Comparison of ENCODE assay signal across 8 cellular contexts in the genomic region with DNA sequence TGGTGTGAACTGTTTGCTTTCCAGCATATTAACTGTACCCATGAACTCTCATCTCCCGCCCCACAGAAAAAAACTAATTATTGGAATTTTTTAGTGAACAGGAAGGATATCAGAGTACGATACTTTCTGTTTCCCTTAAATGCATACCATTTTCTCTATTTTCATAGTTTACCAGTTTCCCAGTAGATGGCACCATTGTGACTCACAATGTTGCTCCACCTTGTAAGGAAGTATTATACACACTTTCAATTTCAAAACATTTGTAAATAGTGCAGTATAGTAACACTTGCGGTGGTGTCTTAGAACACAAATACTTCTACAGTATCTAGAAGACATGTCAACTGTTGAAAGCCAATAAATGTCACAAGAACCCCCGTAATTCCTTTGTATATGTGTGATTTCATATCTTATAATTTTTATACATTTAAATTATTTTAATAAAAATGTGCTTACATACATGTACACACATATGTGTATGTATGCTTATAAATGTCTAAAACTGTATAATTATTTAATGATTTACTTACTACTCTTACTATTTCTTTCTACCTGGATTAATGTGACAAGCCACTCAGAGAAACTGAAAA.
DNase-seq lines count a peak whose midpoint lies in the region; ATAC-seq, FAIRE-seq and TF ChIP-seq lines count a peak whose summit lies in the region.

No MANE protein-coding gene starts in this region.

- no peaks in the 10 kb centered on the region for H3K4me1 ChIP-seq in CD4-positive, alpha-beta memory T cell (ENCODE audit: insufficient read depth, low read length)
- H3K4me1 ChIP-seq in body of pancreas (peaks cover 3% of the 10 kb centered on the region), keratinocyte (ENCODE audit: control insufficient read depth, extremely low read depth, insufficient read depth, low read length) (no peaks in the 10 kb centered on the region)

- H3K4me2 ChIP-seq in keratinocyte (ENCODE audit: control insufficient read depth, extremely low read depth, insufficient read depth, low read depth, low read length), result peak overlapping the region; percentile 47

- H3K4me3 Mint-ChIP-seq in CD4-positive, alpha-beta memory T cell, result peak overlapping the region; percentile 13 to 76 (median 60)

- H3K9ac ChIP-seq in keratinocyte (ENCODE audit: control insufficient read depth, extremely low read depth, insufficient read depth, low read length), result peak overlapping the region; percentile 10

- H3K4me3 ChIP-seq in CD4-positive, alpha-beta memory T cell (ENCODE audit: low read length in 2 of 2), result no peak overlapping the region
- H3K4me3 ChIP-seq in body of pancreas, result peak overlapping the region in 1 of 2 donors; percentile 26
- peak overlapping the region in 2 of 3 experiments; percentile 35 to 62 for H3K4me3 ChIP-seq in keratinocyte (ENCODE audit: control insufficient read depth in 2 of 3, extremely low read depth in 1 of 3, insufficient read depth in 2 of 3, low read depth in 1 of 3, low read length in 3 of 3)

- dilution Hi-C loops in keratinocyte (cut with MboI; ENCODE audit: extremely low pct_ligation_motif_present, low sequenced_read_pairs), result no loop called here

- 3 to 4% methylated on average over 4 of the region's 4 CpGs for WGBS in body of pancreas, 2 donors

- CTCF ChIA-PET in CD4-positive, alpha-beta memory T cell (lab: Charles Lee; ENCODE audit: partially characterized antibody), result interaction anchor here (1.0 kb wide), 1 partner anchor 13 kb away, joined by 4 read pairs; no protein-coding TSS in a partner anchor

- peak overlapping the region; percentile 59 for H2AFZ ChIP-seq in keratinocyte (ENCODE audit: control insufficient read depth, low read length)

- peaks cover 0 to 6% (median 2%) of the 10 kb centered on the region in 4 donors for H3K4me1 Mint-ChIP-seq in CD4-positive, alpha-beta memory T cell

- intact Hi-C loops in CD4-positive, alpha-beta memory T cell (cut with micrococcal nuclease), result loop anchor here (1.0 kb wide), 1 partner anchor 266 kb away; no protein-coding TSS in a partner anchor
- intact Hi-C loops in body of pancreas (cut with DNase I), result no loop called here

- H3K9me3 ChIP-seq in CD4-positive, alpha-beta memory T cell (ENCODE audit: control insufficient read depth in 1 of 2, low read length in 2 of 2), result no peaks in the 10 kb centered on the region
- H3K9me3 ChIP-seq in body of pancreas, result no peaks in the 10 kb centered on the region
- no peaks in the 10 kb centered on the region for H3K9me3 ChIP-seq in keratinocyte (ENCODE audit: control insufficient read depth, low read depth, low read length)

- H3K36me3 ChIP-seq in CD4-positive, alpha-beta memory T cell (ENCODE audit: insufficient read depth, low read length), result no peaks in the 10 kb centered on the region
- H3K36me3 ChIP-seq in body of pancreas (replicated peaks in 1 of 2; ENCODE audit: insufficient read depth in 1 of 2, low read depth in 2 of 2) (no peaks in the 10 kb centered on the region), keratinocyte (ENCODE audit: control insufficient read depth in 2 of 2, extremely low read depth in 1 of 2, insufficient read depth in 2 of 2, low read length in 2 of 2) (no peaks in the 10 kb centered on the region)

- H3K9me3 Mint-ChIP-seq in CD4-positive, alpha-beta memory T cell, result peaks cover 0 to 1% (median 0%) of the 10 kb centered on the region in 8 donors

- H3K36me3 Mint-ChIP-seq in CD4-positive, alpha-beta memory T cell, result no peaks in the 10 kb centered on the region

- peak; percentile 97 for ATAC-seq in GM18861 (IDR thresholded peaks at IDR 0.05; ENCODE audit: unreplicated experiment)
- peak; percentile 97 for ATAC-seq in HG03060 (IDR thresholded peaks at IDR 0.05; ENCODE audit: low read depth, unreplicated experiment)
- ATAC-seq in body of pancreas, result peak; percentile 87

- H4K20me1 ChIP-seq in keratinocyte (ENCODE audit: control insufficient read depth, extremely low read depth, insufficient read depth, low read length), result no peaks in the 10 kb centered on the region

- no peak for TF ChIP-seq POLR2A in body of pancreas (IDR thresholded peaks at IDR 0.05)

- H3K27me3 Mint-ChIP-seq in CD4-positive, alpha-beta memory T cell, result no peaks in the 10 kb centered on the region

- TF ChIP-seq CTCF in body of pancreas (IDR thresholded peaks at IDR 0.05), result peak in 6 of 7 experiments; percentile 32 to 66 (median 57)
- TF ChIP-seq CTCF in keratinocyte (optimal IDR thresholded peaks at IDR 0.05 in 1 of 3, IDR thresholded peaks at IDR 0.05 in 1 of 3, conservative IDR thresholded peaks at IDR 0.05 in 1 of 3; ENCODE audit: extremely low read depth in 1 of 3, insufficient read depth in 2 of 3, low read length in 3 of 3), result peak in 2 of 3 experiments; percentile 23 to 46

- peak overlapping the region in 2 of 7 donors; percentile 14 to 54 for H3K27ac Mint-ChIP-seq in CD4-positive, alpha-beta memory T cell

- DNase-seq in CD4-positive, alpha-beta memory T cell, result peak in 4 of 5 donors; percentile 29 to 38 (median 36)
- peak; percentile 16 for DNase-seq in NCI-H2227 treated with DMSO at 0.1 percent for 48 hours (lab: John Stamatoyannopoulos, UW)
- DNase-seq in body of pancreas, result peak in 1 of 4 donors; percentile 25
- no peak for DNase-seq in keratinocyte (ENCODE audit: low read depth, low spot score)
- DNase-seq in stromal cell of bone marrow (ENCODE audit: low read depth), result peak; percentile 57
- DNase-seq in cerebellum (ENCODE audit: low spot score), result no peak

- H3K27me3 ChIP-seq in CD4-positive, alpha-beta memory T cell (ENCODE audit: insufficient read depth, low read length), result no peaks in the 10 kb centered on the region
- H3K27me3 ChIP-seq in body of pancreas (no peaks in the 10 kb centered on the region), keratinocyte (ENCODE audit: control insufficient read depth, extremely low read depth, insufficient read depth, low read length) (no peaks in the 10 kb centered on the region)

- H3K9me1 ChIP-seq in keratinocyte (ENCODE audit: control insufficient read depth, extremely low read depth, insufficient read depth, low read length), result no peaks in the 10 kb centered on the region

- H3K79me2 ChIP-seq in keratinocyte (ENCODE audit: control insufficient read depth, insufficient read depth, low read length), result no peaks in the 10 kb centered on the region

- POLR2A ChIA-PET in CD4-positive, alpha-beta memory T cell (lab: Charles Lee; ENCODE audit: partially characterized antibody), result no interaction called here

- FAIRE-seq in keratinocyte (lab: Jason Lieb, UNC), result peak; percentile 39

- H3K27ac ChIP-seq in CD4-positive, alpha-beta memory T cell (ENCODE audit: low read depth, low read length), result no peak overlapping the region
- peak overlapping the region in 1 of 4 donors; percentile 24 for H3K27ac ChIP-seq in body of pancreas
- H3K27ac ChIP-seq in keratinocyte (ENCODE audit: control insufficient read depth, insufficient read depth, low read length), result peak overlapping the region; percentile 44

Comparison
In these comparisons a context has a peak if more than half of its experiments do, and no peak if none do; other contexts are left out.
1. DNase-seq: peak in CD4-positive, alpha-beta memory T cell (4 of 5), NCI-H2227 treated with DMSO at 0.1 percent for 48 hours (single experiment) and stromal cell of bone marrow (single experiment); none in keratinocyte (single experiment) and cerebellum (single experiment).
2. H3K4me3 ChIP-seq: peak in keratinocyte (2 of 3); none in CD4-positive, alpha-beta memory T cell (0 of 2).
3. Peak in every context shown above with its lines, with median percentiles within 50 percentile points of each other: ATAC-seq.